10 cellular contexts compared by ENCODE assay signal in genomic region chr3:111538687-111539086, GRCh38. TPM values are rescaled to one million over a fixed set of nuclear protein-coding genes. Genes with fewer than 3 reads are reported as not detected.
DNase-seq lines count a peak whose midpoint lies in the region; ATAC-seq and TF ChIP-seq lines count a peak whose summit lies in the region.
"Had no signal": no experiment of that assay in that cellular context is flagged by ENCODE, and none has a peak within 500 bp of the region (broad histone marks: within the 10 kb centered on the region; RNA-seq: fewer than 3 reads in every experiment).

No MANE protein-coding gene starts in this region.

- peaks cover 62% of the 10 kb centered on the region for H3K4me1 Mint-ChIP-seq in activated CD8-positive, alpha-beta T cell treated with anti-CD3 and anti-CD28 coated beads for 36 hours (ENCODE audit: low read depth)

- H3K27ac Mint-ChIP-seq in activated CD8-positive, alpha-beta T cell treated with anti-CD3 and anti-CD28 coated beads for 36 hours: no peak overlapping the region

- intact Hi-C loops in activated CD8-positive, alpha-beta T cell treated with anti-CD3 and anti-CD28 coated beads for 36 hours (cut with micrococcal nuclease): loop anchor here (5.0 to 10.0 kb wide), 2 partner anchors 204 to 466 kb away; partner anchors contain the start of gene NECTIN3
- intact Hi-C loops in spleen (cut with DNase I; ENCODE audit: low total_unique reads): no loop called here

- in situ Hi-C loops in ACHN (cut with HindIII; ENCODE audit: low pct_ligation_motif_present, low pct_unique_long_range_greater_than_20kb, low sequenced_read_pairs): no loop called here

- ATAC-seq in GM19467 (IDR thresholded peaks at IDR 0.05; ENCODE audit: unreplicated experiment): peak; percentile 33
- ATAC-seq in HG03460 (IDR thresholded peaks at IDR 0.05; ENCODE audit: unreplicated experiment): peak; percentile 34
- peak; percentile 12 for ATAC-seq in activated CD8-positive, alpha-beta T cell treated with anti-CD3 and anti-CD28 coated beads for 36 hours

- no peaks in the 10 kb centered on the region for H3K9me3 ChIP-seq in spleen
- H3K9me3 ChIP-seq: right lobe of liver had no signal

- H3K36me3 ChIP-seq in spleen: no peaks in the 10 kb centered on the region
- H3K36me3 ChIP-seq: right lobe of liver had no signal

- TF ChIP-seq CTCF in activated CD8-positive, alpha-beta T cell treated with anti-CD3 and anti-CD28 coated beads for 36 hours (IDR thresholded peaks at IDR 0.05): no peak
- no peak for TF ChIP-seq CTCF in spleen (IDR thresholded peaks at IDR 0.05 in 8 of 11, conservative IDR thresholded peaks at IDR 0.05 in 3 of 11)

- H3K4me3 Mint-ChIP-seq in activated CD8-positive, alpha-beta T cell treated with anti-CD3 and anti-CD28 coated beads for 36 hours: peak overlapping the region; percentile 67

- H3K27ac ChIP-seq in spleen: peak overlapping the region in 7 of 8 donors; percentile 9 to 73 (median 58)
- H3K27ac ChIP-seq: right lobe of liver had no signal

- TF ChIP-seq POLR2A in spleen (IDR thresholded peaks at IDR 0.05): no peak

- peak; percentile 1 for DNase-seq in ACHN
- peak; percentile 22 for DNase-seq in activated CD8-positive, alpha-beta T cell treated with anti-CD3 and anti-CD28 coated beads for 36 hours
- DNase-seq in spleen: no peak
- DNase-seq in NCI-H2196 treated with DMSO at 0.1 percent for 48 hours (lab: John Stamatoyannopoulos, UW; ENCODE audit: unreplicated experiment): no peak
- DNase-seq in T-helper 9 cell: no peak
- DNase-seq in NCI-H510A (lab: John Stamatoyannopoulos, UW): no peak
- DNase-seq: activated T-cell treated with anti-CD3 and anti-CD28 coated beads, Interleukin-2, amount 50 U/mL, for 4 hours; right lobe of liver had no signal

- H3K4me3 ChIP-seq in spleen: no peak overlapping the region

- H3K4me1 ChIP-seq in spleen: peaks cover 25 to 60% (median 33%) of the 10 kb centered on the region in 6 donors

- CTCF ChIA-PET in activated CD8-positive, alpha-beta T cell treated with anti-CD3 and anti-CD28 coated beads for 36 hours (lab: Charles Lee): interaction anchor here (0.7 to 2.0 kb wide), 12 partner anchors 9 to 327 kb away, joined by 3 to 7 read pairs (median 4); no protein-coding TSS in a partner anchor

- H3K27me3 Mint-ChIP-seq in activated CD8-positive, alpha-beta T cell treated with anti-CD3 and anti-CD28 coated beads for 36 hours: no peaks in the 10 kb centered on the region

- H3K9me3 Mint-ChIP-seq in activated CD8-positive, alpha-beta T cell treated with anti-CD3 and anti-CD28 coated beads for 36 hours: no peaks in the 10 kb centered on the region
- H3K9me3 Mint-ChIP-seq: activated T-cell treated with anti-CD3 and anti-CD28 coated beads, Interleukin-2, amount 50 U/mL, for 4 hours had no signal

- peaks cover 0 to 6% (median 0%) of the 10 kb centered on the region in 7 donors for H3K27me3 ChIP-seq in spleen (replicated peaks in 1 of 7)
- H3K27me3 ChIP-seq: right lobe of liver had no signal

- WGBS in spleen, 5 donors: 4 to 24% (median 11%) methylated on average over 4 of the region's 4 CpGs

- POLR2A ChIA-PET in activated CD8-positive, alpha-beta T cell treated with anti-CD3 and anti-CD28 coated beads for 36 hours (lab: Charles Lee): no interaction called here

- peaks cover 14% of the 10 kb centered on the region for H3K36me3 Mint-ChIP-seq in activated CD8-positive, alpha-beta T cell treated with anti-CD3 and anti-CD28 coated beads for 36 hours (ENCODE audit: low read depth)

RNA-seq across cellular contexts. Expression of gene CD96, which starts 3.3 kb away (rescaled TPM):
- 100 to 1,000 TPM; 142 to 147 TPM for total RNA-seq in activated CD8-positive, alpha-beta T cell treated with anti-CD3 and anti-CD28 coated beads for 36 hours
- total RNA-seq in spleen: 10 to 100 TPM; 22.4 to 43.9 (median 31.4) TPM
- polyA plus RNA-seq in spleen: 1 to 10 TPM; 2.9 to 6.4 (median 3.3) TPM

RNA-seq across cellular contexts. Expression of gene ZBED2, which starts 56.5 kb away (rescaled TPM):
- total RNA-seq in activated CD8-positive, alpha-beta T cell treated with anti-CD3 and anti-CD28 coated beads for 36 hours: 100 to 1,000 TPM; 226 to 235 TPM
- total RNA-seq in spleen: under 1 TPM in 1 of 7 donors, not detected in 6; 0.28 TPM
- polyA plus RNA-seq in spleen: under 1 TPM; 0.20 to 0.80 (median 0.29) TPM
- total RNA-seq: right lobe of liver had no signal

Comparison
In these comparisons a context has a peak if more than half of its experiments do, and no peak if none do; other contexts are left out.
1. DNase-seq: peak in ACHN (single experiment) and activated CD8-positive, alpha-beta T cell treated with anti-CD3 and anti-CD28 coated beads for 36 hours (single experiment); none in spleen (single experiment), NCI-H2196 treated with DMSO at 0.1 percent for 48 hours (single experiment), T-helper 9 cell (single experiment) and NCI-H510A (single experiment).
2. RNA of gene ZBED2, which starts 56.5 kb away (total RNA-seq): 226 to 235 TPM in activated CD8-positive, alpha-beta T cell treated with anti-CD3 and anti-CD28 coated beads for 36 hours; 0.28 TPM in spleen; every median in the first group is over 100 times any median in the second.
3. Peak in every context shown above with its lines, with median percentiles within 50 percentile points of each other: ATAC-seq.